ENCODE assay signal across 1 cellular context in the genomic region with DNA sequence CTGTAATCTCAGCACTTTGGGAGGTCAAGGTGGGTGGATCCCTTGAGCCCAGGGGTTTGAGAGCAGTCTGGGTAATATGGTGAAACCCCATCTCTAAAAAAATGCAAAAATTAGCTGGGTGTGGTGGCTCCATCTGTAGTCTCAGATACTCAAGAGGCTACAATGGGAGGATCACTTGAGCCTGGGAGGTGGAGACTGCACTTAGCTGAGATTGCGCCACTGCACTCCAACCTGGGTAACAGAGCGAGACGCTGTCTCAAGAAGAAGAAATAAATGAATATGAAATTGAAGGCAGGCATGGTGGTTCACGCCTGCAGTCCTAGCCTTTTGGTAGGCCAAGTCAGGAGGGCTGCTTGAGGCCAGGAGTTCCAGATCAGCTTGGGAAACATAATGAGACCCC.
TF ChIP-seq lines count a peak whose summit lies in the region.

No MANE protein-coding gene starts in this region.

TF ChIP-seq in K562, 482 proteins besides CTCF, POLR2A, EP300 and RAD21:
- TF ChIP-seq, protein P1, sequence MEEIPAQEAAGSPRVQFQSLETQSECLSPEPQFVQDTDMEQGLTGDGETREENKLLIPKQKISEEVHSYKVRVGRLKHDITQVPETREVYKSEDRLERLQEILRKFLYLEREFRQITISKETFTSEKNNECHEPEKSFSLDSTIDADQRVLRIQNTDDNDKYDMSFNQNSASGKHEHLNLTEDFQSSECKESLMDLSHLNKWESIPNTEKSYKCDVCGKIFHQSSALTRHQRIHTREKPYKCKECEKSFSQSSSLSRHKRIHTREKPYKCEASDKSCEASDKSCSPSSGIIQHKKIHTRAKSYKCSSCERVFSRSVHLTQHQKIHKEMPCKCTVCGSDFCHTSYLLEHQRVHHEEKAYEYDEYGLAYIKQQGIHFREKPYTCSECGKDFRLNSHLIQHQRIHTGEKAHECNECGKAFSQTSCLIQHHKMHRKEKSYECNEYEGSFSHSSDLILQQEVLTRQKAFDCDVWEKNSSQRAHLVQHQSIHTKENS (CRISPR knock-in tag; IDR thresholded peaks at IDR 0.05): no peak
- TF ChIP-seq ZNF3 (CRISPR knock-in tag; IDR thresholded peaks at IDR 0.05) (no peak), RFX7 (CRISPR knock-in tag; IDR thresholded peaks at IDR 0.05) (no peak), CEBPB (tag; IDR thresholded peaks at IDR 0.05) (peak; percentile 85), ZNF124 (CRISPR knock-in tag; IDR thresholded peaks at IDR 0.05) (no peak), THRAP3 (IDR thresholded peaks at IDR 0.05; ENCODE audit: borderline replicate concordance) (no peak)
- TF ChIP-seq, protein P2, sequence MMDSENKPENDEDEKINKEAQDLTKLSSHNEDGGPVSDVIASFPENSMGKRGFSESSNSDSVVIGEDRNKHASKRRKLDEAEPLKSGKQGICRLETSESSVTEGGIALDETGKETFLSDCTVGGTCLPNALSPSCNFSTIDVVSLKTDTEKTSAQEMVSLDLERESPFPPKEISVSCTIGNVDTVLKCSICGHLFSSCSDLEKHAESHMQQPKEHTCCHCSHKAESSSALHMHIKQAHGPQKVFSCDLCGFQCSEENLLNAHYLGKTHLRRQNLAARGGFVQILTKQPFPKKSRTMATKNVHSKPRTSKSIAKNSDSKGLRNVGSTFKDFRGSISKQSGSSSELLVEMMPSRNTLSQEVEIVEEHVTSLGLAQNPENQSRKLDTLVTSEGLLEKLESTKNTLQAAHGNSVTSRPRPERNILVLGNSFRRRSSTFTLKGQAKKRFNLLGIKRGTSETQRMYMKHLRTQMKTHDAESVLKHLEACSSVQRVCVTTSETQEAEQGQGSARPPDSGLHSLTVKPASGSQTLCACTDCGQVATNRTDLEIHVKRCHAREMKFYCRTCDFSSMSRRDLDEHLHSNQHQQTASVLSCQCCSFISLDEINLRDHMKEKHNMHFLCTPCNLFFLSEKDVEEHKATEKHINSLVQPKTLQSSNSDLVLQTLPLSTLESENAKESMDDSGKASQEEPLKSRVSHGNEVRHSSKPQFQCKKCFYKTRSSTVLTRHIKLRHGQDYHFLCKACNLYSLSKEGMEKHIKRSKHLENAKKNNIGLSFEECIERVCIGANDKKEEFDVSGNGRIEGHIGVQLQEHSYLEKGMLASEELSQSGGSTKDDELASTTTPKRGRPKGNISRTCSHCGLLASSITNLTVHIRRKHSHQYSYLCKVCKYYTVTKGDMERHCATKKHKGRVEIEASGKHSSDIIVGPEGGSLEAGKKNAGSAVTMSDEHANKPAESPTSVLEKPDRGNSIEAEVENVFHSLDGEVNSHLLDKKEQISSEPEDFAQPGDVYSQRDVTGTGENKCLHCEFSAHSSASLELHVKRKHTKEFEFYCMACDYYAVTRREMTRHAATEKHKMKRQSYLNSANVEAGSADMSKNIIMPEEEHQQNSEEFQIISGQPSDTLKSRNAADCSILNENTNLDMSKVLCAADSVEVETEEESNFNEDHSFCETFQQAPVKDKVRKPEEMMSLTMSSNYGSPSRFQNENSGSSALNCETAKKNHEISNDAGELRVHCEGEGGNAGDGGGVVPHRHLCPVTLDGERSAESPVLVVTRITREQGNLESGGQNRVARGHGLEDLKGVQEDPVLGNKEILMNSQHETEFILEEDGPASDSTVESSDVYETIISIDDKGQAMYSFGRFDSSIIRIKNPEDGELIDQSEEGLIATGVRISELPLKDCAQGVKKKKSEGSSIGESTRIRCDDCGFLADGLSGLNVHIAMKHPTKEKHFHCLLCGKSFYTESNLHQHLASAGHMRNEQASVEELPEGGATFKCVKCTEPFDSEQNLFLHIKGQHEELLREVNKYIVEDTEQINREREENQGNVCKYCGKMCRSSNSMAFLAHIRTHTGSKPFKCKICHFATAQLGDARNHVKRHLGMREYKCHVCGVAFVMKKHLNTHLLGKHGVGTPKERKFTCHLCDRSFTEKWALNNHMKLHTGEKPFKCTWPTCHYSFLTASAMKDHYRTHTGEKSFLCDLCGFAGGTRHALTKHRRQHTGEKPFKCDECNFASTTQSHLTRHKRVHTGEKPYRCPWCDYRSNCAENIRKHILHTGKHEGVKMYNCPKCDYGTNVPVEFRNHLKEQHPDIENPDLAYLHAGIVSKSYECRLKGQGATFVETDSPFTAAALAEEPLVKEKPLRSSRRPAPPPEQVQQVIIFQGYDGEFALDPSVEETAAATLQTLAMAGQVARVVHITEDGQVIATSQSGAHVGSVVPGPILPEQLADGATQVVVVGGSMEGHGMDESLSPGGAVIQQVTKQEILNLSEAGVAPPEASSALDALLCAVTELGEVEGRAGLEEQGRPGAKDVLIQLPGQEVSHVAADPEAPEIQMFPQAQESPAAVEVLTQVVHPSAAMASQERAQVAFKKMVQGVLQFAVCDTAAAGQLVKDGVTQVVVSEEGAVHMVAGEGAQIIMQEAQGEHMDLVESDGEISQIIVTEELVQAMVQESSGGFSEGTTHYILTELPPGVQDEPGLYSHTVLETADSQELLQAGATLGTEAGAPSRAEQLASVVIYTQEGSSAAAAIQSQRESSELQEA (IDR thresholded peaks at IDR 0.05; ENCODE audit: low read depth): no peak
- TF ChIP-seq, protein P3, sequence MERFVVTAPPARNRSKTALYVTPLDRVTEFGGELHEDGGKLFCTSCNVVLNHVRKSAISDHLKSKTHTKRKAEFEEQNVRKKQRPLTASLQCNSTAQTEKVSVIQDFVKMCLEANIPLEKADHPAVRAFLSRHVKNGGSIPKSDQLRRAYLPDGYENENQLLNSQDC (CRISPR knock-in tag; IDR thresholded peaks at IDR 0.05): no peak
